In genomic region chr6:25337004-25337403, GRCh38 we compare ENCODE assay signal across 30 cellular contexts. TPM values are rescaled to one million over a fixed set of nuclear protein-coding genes. Genes with fewer than 3 reads are reported as not detected.
A peak's percentile ranks its signal among the peaks of the same experiment; 100 is the strongest.
DNase-seq lines count a peak whose midpoint lies in the region; ATAC-seq, FAIRE-seq and TF ChIP-seq lines count a peak whose summit lies in the region.
"Had no signal": no experiment of that assay in that cellular context is flagged by ENCODE, and none has a peak within 500 bp of the region (broad histone marks: within the 10 kb centered on the region; RNA-seq: fewer than 3 reads in every experiment).

No MANE protein-coding gene starts in this region.

- peaks cover 17% of the 10 kb centered on the region for H3K4me1 Mint-ChIP-seq in type B pancreatic cell (ENCODE audit: unreplicated experiment)
- H3K4me1 Mint-ChIP-seq in activated CD4-positive, alpha-beta T cell treated with anti-CD3 and anti-CD28 coated beads, Interleukin-2, amount 10 ng/mL, durations not matched to agents 24 days and 14 days = no peaks in the 10 kb centered on the region
- H3K4me1 Mint-ChIP-seq: activated CD4-positive, alpha-beta T cell treated with anti-CD3 and anti-CD28 coated beads, Interleukin-2, amount 10 ng/mL, durations not matched to agents 7 days and 5 days had no signal

- H3K36me3 ChIP-seq in bronchial epithelial cell (ENCODE audit: control insufficient read depth, insufficient read depth, low read length) = no peaks in the 10 kb centered on the region
- no peaks in the 10 kb centered on the region for H3K36me3 ChIP-seq in hepatocyte (replicated peaks; ENCODE audit: insufficient read depth, low read depth)
- H3K36me3 ChIP-seq: BE2C, thoracic aorta, vagina had no signal

- H3K27me3 Mint-ChIP-seq in type B pancreatic cell = no peaks in the 10 kb centered on the region
- H3K27me3 Mint-ChIP-seq in activated CD4-positive, alpha-beta T cell treated with anti-CD3 and anti-CD28 coated beads, Interleukin-2, amount 10 ng/mL, durations not matched to agents 24 days and 14 days = peaks cover 13% of the 10 kb centered on the region
- H3K27me3 Mint-ChIP-seq: activated CD4-positive, alpha-beta T cell treated with anti-CD3 and anti-CD28 coated beads, Interleukin-2, amount 10 ng/mL, durations not matched to agents 7 days and 5 days; stimulated activated naive CD8-positive, alpha-beta T cell treated with anti-CD3 and anti-CD28 coated beads, Interleukin-15, amount 100 ng/mL, for 72 hours had no signal

- no peaks in the 10 kb centered on the region for H3K9me2 ChIP-seq in hepatocyte (replicated peaks; ENCODE audit: insufficient read depth)

- H3K9me3 Mint-ChIP-seq in type B pancreatic cell = no peaks in the 10 kb centered on the region
- H3K9me3 Mint-ChIP-seq in activated CD4-positive, alpha-beta T cell treated with anti-CD3 and anti-CD28 coated beads, Interleukin-2, amount 10 ng/mL, durations not matched to agents 24 days and 14 days = no peaks in the 10 kb centered on the region
- H3K9me3 Mint-ChIP-seq: activated CD4-positive, alpha-beta T cell treated with anti-CD3 and anti-CD28 coated beads, Interleukin-2, amount 10 ng/mL, durations not matched to agents 7 days and 5 days; activated naive CD8-positive, alpha-beta T cell treated with anti-CD3 and anti-CD28 coated beads, Interleukin-2, amount 50 U/mL, for 24 hours; CD8-positive, alpha-beta T cell; H9; stimulated activated naive CD8-positive, alpha-beta T cell treated with anti-CD3 and anti-CD28 coated beads, Interleukin-15, amount 100 ng/mL, for 72 hours; T-helper 2 cell treated with Interferon-gamma antibody and Interleukin-4, amounts not matched to agents 5 μg/mL and 100 μg/mL, for 36 hours had no signal

- H4K20me1 ChIP-seq in hepatocyte (ENCODE audit: insufficient read depth, poor library complexity, severe bottlenecking) = peaks cover 9% of the 10 kb centered on the region

- H3K27me3 ChIP-seq in bronchial epithelial cell (ENCODE audit: control insufficient read depth, insufficient read depth, low read length) (no peaks in the 10 kb centered on the region), hepatocyte (no peaks in the 10 kb centered on the region)
- H3K27me3 ChIP-seq: BE2C, vagina had no signal

- no peaks in the 10 kb centered on the region for H3K36me3 Mint-ChIP-seq in type B pancreatic cell
- H3K36me3 Mint-ChIP-seq in activated CD4-positive, alpha-beta T cell treated with anti-CD3 and anti-CD28 coated beads, Interleukin-2, amount 10 ng/mL, durations not matched to agents 24 days and 14 days (ENCODE audit: low read depth) = no peaks in the 10 kb centered on the region
- H3K36me3 Mint-ChIP-seq: CD8-positive, alpha-beta T cell had no signal

- no peak overlapping the region for H2AFZ ChIP-seq in hepatocyte

- peaks cover 89% of the 10 kb centered on the region for H3K79me2 ChIP-seq in hepatocyte

- peaks cover 29% of the 10 kb centered on the region for H3K4me1 ChIP-seq in hepatocyte (ENCODE audit: insufficient read depth)
- H3K4me1 ChIP-seq: BE2C had no signal

- H3K27ac ChIP-seq in hepatocyte = peak overlapping the region; percentile 66
- H3K27ac ChIP-seq: dorsolateral prefrontal cortex, thoracic aorta, vagina had no signal

- no peaks in the 10 kb centered on the region for H3K9me3 ChIP-seq in hepatocyte (ENCODE audit: low read depth)
- H3K9me3 ChIP-seq: BE2C, thoracic aorta, vagina had no signal

- peak overlapping the region; percentile 30 for H3K4me2 ChIP-seq in hepatocyte

- ATAC-seq in GM21529 (IDR thresholded peaks at IDR 0.05; ENCODE audit: unreplicated experiment) = no peak
- ATAC-seq in GM19463 (IDR thresholded peaks at IDR 0.05; ENCODE audit: unreplicated experiment) = no peak
- ATAC-seq: activated naive CD8-positive, alpha-beta T cell treated with anti-CD3 and anti-CD28 coated beads, Interleukin-2, amount 50 U/mL, for 24 hours; CD8-positive, alpha-beta T cell; right cardiac atrium; stimulated activated naive CD8-positive, alpha-beta T cell treated with anti-CD3 and anti-CD28 coated beads, Interleukin-15, amount 100 ng/mL, for 72 hours had no signal

- H3K4me3 Mint-ChIP-seq in type B pancreatic cell = no peak overlapping the region
- no peak overlapping the region for H3K4me3 Mint-ChIP-seq in activated CD4-positive, alpha-beta T cell treated with anti-CD3 and anti-CD28 coated beads, Interleukin-2, amount 10 ng/mL, durations not matched to agents 24 days and 14 days
- H3K4me3 Mint-ChIP-seq: activated CD4-positive, alpha-beta T cell treated with anti-CD3 and anti-CD28 coated beads, Interleukin-2, amount 10 ng/mL, durations not matched to agents 7 days and 5 days; activated naive CD8-positive, alpha-beta T cell treated with anti-CD3 and anti-CD28 coated beads, Interleukin-2, amount 50 U/mL, for 24 hours; CD8-positive, alpha-beta T cell; H9; stimulated activated naive CD8-positive, alpha-beta T cell treated with anti-CD3 and anti-CD28 coated beads, Interleukin-15, amount 100 ng/mL, for 72 hours; T-helper 2 cell treated with Interferon-gamma antibody and Interleukin-4, amounts not matched to agents 5 μg/mL and 100 μg/mL, for 36 hours had no signal

- intact Hi-C loops in activated CD4-positive, alpha-beta T cell treated with anti-CD3 and anti-CD28 coated beads, Interleukin-2, amount 10 ng/mL, durations not matched to agents 24 days and 14 days (cut with micrococcal nuclease) = no loop called here

- no peak overlapping the region for H3K4me3 ChIP-seq in bronchial epithelial cell (ENCODE audit: low read depth, low read length)
- no peak overlapping the region for H3K4me3 ChIP-seq in hepatocyte
- H3K4me3 ChIP-seq: dorsolateral prefrontal cortex, thoracic aorta, vagina had no signal

- no peak for FAIRE-seq in bronchial epithelial cell (lab: Jason Lieb, UNC)
- FAIRE-seq: endometrium, GM18507, RCC 7860 had no signal

- TF ChIP-seq CTCF in bronchial epithelial cell (IDR thresholded peaks at IDR 0.05; ENCODE audit: insufficient read depth, low read length, severe bottlenecking) (no peak), hepatocyte (IDR thresholded peaks at IDR 0.05; ENCODE audit: poor library complexity) (no peak), type B pancreatic cell (conservative IDR thresholded peaks at IDR 0.05) (no peak)

- peak; percentile 24 for DNase-seq in LoVo (ENCODE audit: low spot score)
- DNase-seq in bronchial epithelial cell (ENCODE audit: low read depth) = peak; percentile 13
- no peak for DNase-seq in hepatocyte (ENCODE audit: low spot score)
- DNase-seq in type B pancreatic cell (ENCODE audit: extremely low spot score, unreplicated experiment) = no peak
- DNase-seq in activated CD4-positive, alpha-beta T cell treated with anti-CD3 and anti-CD28 coated beads, Interleukin-2, amount 10 ng/mL, durations not matched to agents 24 days and 14 days = no peak
- DNase-seq: activated CD4-positive, alpha-beta T cell treated with anti-CD3 and anti-CD28 coated beads, Interleukin-2, amount 10 ng/mL, durations not matched to agents 7 days and 5 days; activated naive CD8-positive, alpha-beta T cell treated with anti-CD3 and anti-CD28 coated beads, Interleukin-2, amount 50 U/mL, for 24 hours; activated T-cell treated with anti-CD3 and anti-CD28 coated beads, Interleukin-2, amount 50 U/mL, for 1 hour; BE2C; CD8-positive, alpha-beta T cell; cerebellar nuclear complex; dorsolateral prefrontal cortex; EL; H9; Kasumi-1; MV-4-11; NCI-H1436 treated with DMSO at 0.1 percent for 48 hours; NCI-H226; right cardiac atrium; SHP77 treated with DMSO at 0.1 percent for 48 hours; stimulated activated CD8-positive, alpha-beta memory T cell treated with anti-CD3 and anti-CD28 coated beads, Interleukin-4, amount 100 ng/mL, for 48 hours; stimulated activated naive CD8-positive, alpha-beta T cell treated with anti-CD3 and anti-CD28 coated beads, Interleukin-15, amount 100 ng/mL, for 72 hours had no signal

- WGBS in hepatocyte (ENCODE audit: low lambda C conversion rate, missing lambda C conversion rate) = 78% methylated on average over 2 of the region's 2 CpGs

- peak overlapping the region; percentile 7 for H3K27ac Mint-ChIP-seq in type B pancreatic cell
- H3K27ac Mint-ChIP-seq in activated CD4-positive, alpha-beta T cell treated with anti-CD3 and anti-CD28 coated beads, Interleukin-2, amount 10 ng/mL, durations not matched to agents 24 days and 14 days = no peak overlapping the region
- H3K27ac Mint-ChIP-seq: activated CD4-positive, alpha-beta T cell treated with anti-CD3 and anti-CD28 coated beads, Interleukin-2, amount 10 ng/mL, durations not matched to agents 7 days and 5 days; activated naive CD8-positive, alpha-beta T cell treated with anti-CD3 and anti-CD28 coated beads, Interleukin-2, amount 50 U/mL, for 24 hours; CD8-positive, alpha-beta T cell; H9; stimulated activated naive CD8-positive, alpha-beta T cell treated with anti-CD3 and anti-CD28 coated beads, Interleukin-15, amount 100 ng/mL, for 72 hours; T-helper 2 cell treated with Interferon-gamma antibody and Interleukin-4, amounts not matched to agents 5 μg/mL and 100 μg/mL, for 36 hours had no signal

RNA-seq across cellular contexts. Expression of gene CARMIL1, which starts 57.8 kb away (rescaled TPM):
- total RNA-seq in bronchial epithelial cell = 12.1 and 13.7 TPM in 2 replicates
- total RNA-seq in hepatocyte = 37.3 and 40.6 TPM in 2 replicates
- polyA plus RNA-seq in hepatocyte = 15.5 and 19.5 TPM in 2 replicates
- 11.8 and 17.2 TPM in 2 replicates for total RNA-seq in type B pancreatic cell (ENCODE audit: low replicate concordance)
- total RNA-seq in activated CD4-positive, alpha-beta T cell treated with anti-CD3 and anti-CD28 coated beads, Interleukin-2, amount 10 ng/mL, durations not matched to agents 24 days and 14 days = 1.4 and 1.6 TPM in 2 replicates

Comparison
In these comparisons a context has a peak if more than half of its experiments do, and no peak if none do; other contexts are left out.
1. DNase-seq: peak in LoVo (single experiment) and bronchial epithelial cell (single experiment); none in hepatocyte (single experiment), type B pancreatic cell (single experiment) and activated CD4-positive, alpha-beta T cell treated with anti-CD3 and anti-CD28 coated beads, Interleukin-2, amount 10 ng/mL, durations not matched to agents 24 days and 14 days (single experiment).